Comparison of ENCODE assay signal across 9 cellular contexts in genomic region chr12:13179159-13180074, GRCh38.
DNase-seq lines count a peak whose midpoint lies in the region; ATAC-seq and TF ChIP-seq lines count a peak whose summit lies in the region.
"Had no signal": no experiment of that assay in that cellular context is flagged by ENCODE, and none has a peak within 500 bp of the region (broad histone marks: within the 10 kb centered on the region; RNA-seq: fewer than 3 reads in every experiment).

No MANE protein-coding gene starts in this region.

- peak overlapping the region; percentile 61 for H3K27ac Mint-ChIP-seq in activated naive CD8-positive, alpha-beta T cell treated with anti-CD3 and anti-CD28 coated beads, Interleukin-2, amount 50 U/mL, for 24 hours

- DNase-seq in ELF-1 (ENCODE audit: low read depth, low spot score) (peak; percentile 31), inferior parietal cortex (ENCODE audit: extremely low spot score) (peak; percentile 54)
- peak; percentile 71 for DNase-seq in activated naive CD8-positive, alpha-beta T cell treated with anti-CD3 and anti-CD28 coated beads, Interleukin-2, amount 50 U/mL, for 24 hours
- peak; percentile 59 to 71 for DNase-seq in stimulated activated CD4-positive, alpha-beta T cell treated with anti-CD3 and anti-CD28 coated beads, Interleukin-2, amount 100 ng/mL, for 24 hours

- no peaks in the 10 kb centered on the region for H3K9me3 Mint-ChIP-seq in activated naive CD8-positive, alpha-beta T cell treated with anti-CD3 and anti-CD28 coated beads, Interleukin-2, amount 50 U/mL, for 24 hours

- H3K27me3 Mint-ChIP-seq in activated naive CD8-positive, alpha-beta T cell treated with anti-CD3 and anti-CD28 coated beads, Interleukin-2, amount 50 U/mL, for 24 hours, result peaks cover 10% of the 10 kb centered on the region

- peak; percentile 85 for ATAC-seq in HG03354 (IDR thresholded peaks at IDR 0.05; ENCODE audit: poor library complexity, severe bottlenecking, unreplicated experiment)
- ATAC-seq in SK-N-SH treated with all-trans-retinoic acid at 6 μM for 48 hours, result peak; percentile 96
- peak; percentile 96 for ATAC-seq in activated naive CD8-positive, alpha-beta T cell treated with anti-CD3 and anti-CD28 coated beads, Interleukin-2, amount 50 U/mL, for 24 hours
- no peak for ATAC-seq in HG03045 (IDR thresholded peaks at IDR 0.05; ENCODE audit: unreplicated experiment)
- no peak for ATAC-seq in HG03039 (IDR thresholded peaks at IDR 0.05; ENCODE audit: unreplicated experiment)
- ATAC-seq: K562 had no signal

- no peaks in the 10 kb centered on the region for H3K36me3 Mint-ChIP-seq in activated naive CD8-positive, alpha-beta T cell treated with anti-CD3 and anti-CD28 coated beads, Interleukin-2, amount 50 U/mL, for 24 hours (ENCODE audit: low read depth)

- peaks cover 26% of the 10 kb centered on the region for H3K4me1 Mint-ChIP-seq in activated naive CD8-positive, alpha-beta T cell treated with anti-CD3 and anti-CD28 coated beads, Interleukin-2, amount 50 U/mL, for 24 hours

- H3K4me3 Mint-ChIP-seq in activated naive CD8-positive, alpha-beta T cell treated with anti-CD3 and anti-CD28 coated beads, Interleukin-2, amount 50 U/mL, for 24 hours, result peak overlapping the region; percentile 69

TF ChIP-seq in SK-N-SH treated with all-trans-retinoic acid at 6 μM for 48 hours, 23 proteins besides CTCF, POLR2A, EP300 and RAD21:
- TF ChIP-seq ISL1 (CRISPR knock-in tag; IDR thresholded peaks at IDR 0.05) (no peak), ESRRG (CRISPR knock-in tag; IDR thresholded peaks at IDR 0.05) (no peak), TSHZ2 (CRISPR knock-in tag; IDR thresholded peaks at IDR 0.05) (no peak), SNAI2 (CRISPR knock-in tag; IDR thresholded peaks at IDR 0.05) (no peak), ARNTL (CRISPR knock-in tag; IDR thresholded peaks at IDR 0.05; ENCODE audit: borderline replicate concordance, low read depth) (no peak), TOX (CRISPR knock-in tag; IDR thresholded peaks at IDR 0.05; ENCODE audit: borderline replicate concordance) (no peak), OSR1 (CRISPR knock-in tag; IDR thresholded peaks at IDR 0.05) (no peak)
- TF ChIP-seq, protein P1, sequence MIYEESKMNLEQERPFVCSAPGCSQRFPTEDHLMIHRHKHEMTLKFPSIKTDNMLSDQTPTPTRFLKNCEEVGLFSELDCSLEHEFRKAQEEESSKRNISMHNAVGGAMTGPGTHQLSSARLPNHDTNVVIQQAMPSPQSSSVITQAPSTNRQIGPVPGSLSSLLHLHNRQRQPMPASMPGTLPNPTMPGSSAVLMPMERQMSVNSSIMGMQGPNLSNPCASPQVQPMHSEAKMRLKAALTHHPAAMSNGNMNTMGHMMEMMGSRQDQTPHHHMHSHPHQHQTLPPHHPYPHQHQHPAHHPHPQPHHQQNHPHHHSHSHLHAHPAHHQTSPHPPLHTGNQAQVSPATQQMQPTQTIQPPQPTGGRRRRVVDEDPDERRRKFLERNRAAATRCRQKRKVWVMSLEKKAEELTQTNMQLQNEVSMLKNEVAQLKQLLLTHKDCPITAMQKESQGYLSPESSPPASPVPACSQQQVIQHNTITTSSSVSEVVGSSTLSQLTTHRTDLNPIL (CRISPR knock-in tag; IDR thresholded peaks at IDR 0.05; ENCODE audit: low read depth), result no peak

Comparison
In these comparisons a context has a peak if more than half of its experiments do, and no peak if none do; other contexts are left out.
1. ATAC-seq: peak in HG03354 (single experiment), SK-N-SH treated with all-trans-retinoic acid at 6 μM for 48 hours (single experiment) and activated naive CD8-positive, alpha-beta T cell treated with anti-CD3 and anti-CD28 coated beads, Interleukin-2, amount 50 U/mL, for 24 hours (single experiment); none in HG03045 (single experiment) and HG03039 (single experiment).
2. Peak in every context shown above with its lines, with median percentiles within 50 percentile points of each other: DNase-seq.